ENCODE assay signal across 11 cellular contexts in the genomic region with DNA sequence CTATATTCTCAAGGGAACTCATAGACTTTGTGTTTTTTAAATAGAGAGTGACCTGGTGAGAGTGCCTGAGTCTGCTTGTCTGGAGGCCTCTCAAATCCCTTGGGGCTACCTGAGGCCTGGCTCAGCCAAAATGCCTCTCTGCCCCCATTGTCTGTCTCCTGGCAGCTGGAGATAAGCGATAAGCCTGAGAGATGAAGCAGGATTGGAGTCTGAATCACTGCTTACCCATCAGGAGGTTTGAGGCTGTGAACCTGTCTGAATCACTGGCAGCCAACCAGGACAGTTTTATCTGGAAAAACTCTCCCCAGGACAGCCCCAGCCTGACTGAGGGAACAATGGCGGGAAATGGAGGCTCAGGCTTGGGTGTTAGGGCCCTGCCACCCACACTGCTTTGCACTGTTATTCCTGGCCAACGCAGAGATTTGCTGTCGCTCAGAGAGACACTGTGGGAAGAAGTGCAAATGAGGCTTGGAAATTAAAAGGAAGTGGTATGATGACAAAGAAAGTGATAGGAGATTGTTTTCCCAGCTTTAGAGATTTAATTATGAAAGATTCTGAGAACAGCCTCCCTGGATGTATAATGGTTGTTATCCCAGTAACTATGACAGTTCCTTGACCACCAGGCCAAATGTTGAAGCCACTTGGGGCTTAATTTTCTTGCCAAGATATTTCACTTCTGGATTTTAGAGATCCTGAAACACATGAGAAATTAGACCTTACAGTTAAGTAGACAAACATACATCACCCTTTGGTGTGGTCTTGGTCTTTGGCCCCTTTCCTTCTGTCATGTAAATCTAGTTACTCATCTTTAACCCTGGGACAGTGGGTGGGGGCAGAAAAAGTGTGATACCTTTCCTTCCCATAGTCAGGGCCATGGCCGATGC.
DNase-seq lines count a peak whose midpoint lies in the region; ATAC-seq, FAIRE-seq and TF ChIP-seq lines count a peak whose summit lies in the region.
"Had no signal": no experiment of that assay in that cellular context is flagged by ENCODE, and none has a peak within 500 bp of the region (broad histone marks: within the 10 kb centered on the region; RNA-seq: fewer than 3 reads in every experiment).

No MANE protein-coding gene starts in this region.

- peak; percentile 32 for FAIRE-seq in urothelium cell line (lab: Jason Lieb, UNC)

- intact Hi-C loops in activated CD4-positive, alpha-beta T cell treated with anti-CD3 and anti-CD28 coated beads, Interleukin-2, amount 10 ng/mL, durations not matched to agents 24 days and 14 days (cut with micrococcal nuclease) = no loop called here
- intact Hi-C loops in transverse colon (cut with DNase I; ENCODE audit: low total_unique reads) = no loop called here

- H3K36me3 ChIP-seq in transverse colon = no peaks in the 10 kb centered on the region

- no peak for TF ChIP-seq CTCF in transverse colon (IDR thresholded peaks at IDR 0.05)

- TF ChIP-seq EP300 in transverse colon (IDR thresholded peaks at IDR 0.05; ENCODE audit: low read depth) = no peak

- H3K4me3 ChIP-seq in transverse colon = no peak overlapping the region

- WGBS in transverse colon (ENCODE audit: low coverage in 1 of 2), 2 donors = 82 to 100% methylated on average over 1 to 5 of the region's 5 CpGs

- H3K4me3 Mint-ChIP-seq in activated CD4-positive, alpha-beta T cell treated with anti-CD3 and anti-CD28 coated beads, Interleukin-2, amount 10 ng/mL, durations not matched to agents 24 days and 14 days = no peak overlapping the region

- H3K27me3 ChIP-seq in transverse colon = no peaks in the 10 kb centered on the region

- H3K9me3 Mint-ChIP-seq in activated CD4-positive, alpha-beta T cell treated with anti-CD3 and anti-CD28 coated beads, Interleukin-2, amount 10 ng/mL, durations not matched to agents 24 days and 14 days = no peaks in the 10 kb centered on the region

- in situ Hi-C loops in transverse colon (cut with MboI; ENCODE audit: low pct_ligation_motif_present in 1 of 4, low pct_unique_long_range_greater_than_20kb in 1 of 4, low sequenced_read_pairs in 3 of 4) = no loop called here

- peaks cover 2% of the 10 kb centered on the region for H3K27me3 Mint-ChIP-seq in activated CD4-positive, alpha-beta T cell treated with anti-CD3 and anti-CD28 coated beads, Interleukin-2, amount 10 ng/mL, durations not matched to agents 24 days and 14 days

- H3K4me1 Mint-ChIP-seq in activated CD4-positive, alpha-beta T cell treated with anti-CD3 and anti-CD28 coated beads, Interleukin-2, amount 10 ng/mL, durations not matched to agents 24 days and 14 days = no peaks in the 10 kb centered on the region

- H3K27ac Mint-ChIP-seq in activated CD4-positive, alpha-beta T cell treated with anti-CD3 and anti-CD28 coated beads, Interleukin-2, amount 10 ng/mL, durations not matched to agents 24 days and 14 days = no peak overlapping the region

- H3K4me1 ChIP-seq in transverse colon = no peaks in the 10 kb centered on the region

- H3K27ac ChIP-seq in transverse colon = no peak overlapping the region

- no peak for TF ChIP-seq POLR2A in transverse colon (IDR thresholded peaks at IDR 0.05)

- ATAC-seq in HG03135 (IDR thresholded peaks at IDR 0.05; ENCODE audit: unreplicated experiment) = no peak

- H3K9me3 ChIP-seq in transverse colon = no peaks in the 10 kb centered on the region

- peak; percentile 53 for DNase-seq in activated CD4-positive, alpha-beta T cell treated with anti-CD3 and anti-CD28 coated beads, Interleukin-2, amount 10 ng/mL, durations not matched to agents 24 days and 14 days
- no peak for DNase-seq in activated CD4-positive, alpha-beta T cell treated with anti-CD3 and anti-CD28 coated beads, Interleukin-2, amount 50 U/mL, for 4 hours
- peak; percentile 26 for DNase-seq in NCI-H69 (lab: John Stamatoyannopoulos, UW)
- DNase-seq in fibroblast of peridontal ligament (ENCODE audit: extremely low read depth) = peak; percentile 13
- peak; percentile 58 for DNase-seq in urothelium cell line (ENCODE audit: low spot score)
- no peak for DNase-seq in activated CD4-positive, alpha-beta T cell treated with anti-CD3 and anti-CD28 coated beads, Interleukin-2, amount 50 U/mL, for 1 hour
- no peak for DNase-seq in transverse colon
- DNase-seq: activated effector memory CD4-positive, alpha-beta T cell treated with Interleukin-2 at 50 U/mL for 16 hours; NCI-H2171; stimulated activated naive CD4-positive, alpha-beta T cell had no signal

- no peaks in the 10 kb centered on the region for H3K36me3 Mint-ChIP-seq in activated CD4-positive, alpha-beta T cell treated with anti-CD3 and anti-CD28 coated beads, Interleukin-2, amount 10 ng/mL, durations not matched to agents 24 days and 14 days (ENCODE audit: low read depth)

Comparison
In these comparisons a context has a peak if more than half of its experiments do, and no peak if none do; other contexts are left out.
1. DNase-seq: peak in activated CD4-positive, alpha-beta T cell treated with anti-CD3 and anti-CD28 coated beads, Interleukin-2, amount 10 ng/mL, durations not matched to agents 24 days and 14 days (single experiment), NCI-H69 (single experiment), fibroblast of peridontal ligament (single experiment) and urothelium cell line (single experiment); none in activated CD4-positive, alpha-beta T cell treated with anti-CD3 and anti-CD28 coated beads, Interleukin-2, amount 50 U/mL, for 4 hours (0 of 2), activated CD4-positive, alpha-beta T cell treated with anti-CD3 and anti-CD28 coated beads, Interleukin-2, amount 50 U/mL, for 1 hour (single experiment) and transverse colon (single experiment).